ENCODE assay signal across 12 cellular contexts in genomic region chr12:5988088-5988487, GRCh38. TPM values are rescaled to one million over a fixed set of nuclear protein-coding genes. Genes with fewer than 3 reads are reported as not detected.
DNase-seq lines count a peak whose midpoint lies in the region; ATAC-seq and TF ChIP-seq lines count a peak whose summit lies in the region.
"Had no signal": no experiment of that assay in that cellular context is flagged by ENCODE, and none has a peak within 500 bp of the region (broad histone marks: within the 10 kb centered on the region; RNA-seq: fewer than 3 reads in every experiment).

No MANE protein-coding gene starts in this region.

- POLR2A ChIA-PET in activated CD4-positive, alpha-beta T cell treated with anti-CD3 and anti-CD28 coated beads, Interleukin-2, amount 10 ng/mL, durations not matched to agents 7 days and 5 days (lab: Charles Lee) = no interaction called here

- peaks cover 2% of the 10 kb centered on the region for H3K4me1 Mint-ChIP-seq in activated CD4-positive, alpha-beta T cell treated with anti-CD3 and anti-CD28 coated beads, Interleukin-2, amount 10 ng/mL, durations not matched to agents 24 days and 14 days
- H3K4me1 Mint-ChIP-seq in activated CD4-positive, alpha-beta T cell treated with anti-CD3 and anti-CD28 coated beads, Interleukin-2, amount 10 ng/mL, durations not matched to agents 7 days and 5 days = no peaks in the 10 kb centered on the region
- H3K4me1 Mint-ChIP-seq in mesothelial cell of epicardium = peaks cover 8% of the 10 kb centered on the region

- H3K4me3 Mint-ChIP-seq in activated CD4-positive, alpha-beta T cell treated with anti-CD3 and anti-CD28 coated beads, Interleukin-2, amount 10 ng/mL, durations not matched to agents 24 days and 14 days = no peak overlapping the region
- H3K4me3 Mint-ChIP-seq in activated CD4-positive, alpha-beta T cell treated with anti-CD3 and anti-CD28 coated beads, Interleukin-2, amount 10 ng/mL, durations not matched to agents 7 days and 5 days = no peak overlapping the region
- H3K4me3 Mint-ChIP-seq in mesothelial cell of epicardium = no peak overlapping the region
- H3K4me3 Mint-ChIP-seq: CD8-positive, alpha-beta T cell had no signal

- CTCF ChIA-PET in activated CD4-positive, alpha-beta T cell treated with anti-CD3 and anti-CD28 coated beads, Interleukin-2, amount 10 ng/mL, durations not matched to agents 7 days and 5 days (lab: Charles Lee) = interaction anchor here (0.8 to 3.8 kb wide), 8 partner anchors 9 to 297 kb away, joined by 3 to 26 read pairs (median 4); no protein-coding TSS in a partner anchor

- H3K27ac Mint-ChIP-seq in activated CD4-positive, alpha-beta T cell treated with anti-CD3 and anti-CD28 coated beads, Interleukin-2, amount 10 ng/mL, durations not matched to agents 24 days and 14 days = no peak overlapping the region
- H3K27ac Mint-ChIP-seq in activated CD4-positive, alpha-beta T cell treated with anti-CD3 and anti-CD28 coated beads, Interleukin-2, amount 10 ng/mL, durations not matched to agents 7 days and 5 days = no peak overlapping the region
- H3K27ac Mint-ChIP-seq in mesothelial cell of epicardium = no peak overlapping the region
- H3K27ac Mint-ChIP-seq: CD8-positive, alpha-beta T cell; IgD-negative memory B cell had no signal

- no peaks in the 10 kb centered on the region for H3K36me3 Mint-ChIP-seq in activated CD4-positive, alpha-beta T cell treated with anti-CD3 and anti-CD28 coated beads, Interleukin-2, amount 10 ng/mL, durations not matched to agents 24 days and 14 days (ENCODE audit: low read depth)
- H3K36me3 Mint-ChIP-seq in activated CD4-positive, alpha-beta T cell treated with anti-CD3 and anti-CD28 coated beads, Interleukin-2, amount 10 ng/mL, durations not matched to agents 7 days and 5 days (ENCODE audit: low read depth) = no peaks in the 10 kb centered on the region
- no peaks in the 10 kb centered on the region for H3K36me3 Mint-ChIP-seq in mesothelial cell of epicardium
- H3K36me3 Mint-ChIP-seq: CD8-positive, alpha-beta T cell; IgD-negative memory B cell had no signal

- H3K9me3 ChIP-seq in iPS-20b (ENCODE audit: insufficient read depth, low read depth, low read length) (no peaks in the 10 kb centered on the region), stomach smooth muscle (ENCODE audit: control insufficient read depth in 2 of 2, low read length in 2 of 2) (no peaks in the 10 kb centered on the region)
- H3K9me3 ChIP-seq: BLaER1 had no signal

- no peaks in the 10 kb centered on the region for H3K36me3 ChIP-seq in iPS-20b (ENCODE audit: insufficient read depth, low read depth, low read length)
- no peaks in the 10 kb centered on the region for H3K36me3 ChIP-seq in stomach smooth muscle (ENCODE audit: control insufficient read depth in 2 of 2, insufficient read depth in 2 of 2, low read length in 2 of 2)
- H3K36me3 ChIP-seq: BLaER1 had no signal

- DNase-seq in activated CD4-positive, alpha-beta T cell treated with anti-CD3 and anti-CD28 coated beads, Interleukin-2, amount 10 ng/mL, durations not matched to agents 24 days and 14 days = peak; percentile 51
- DNase-seq in activated CD4-positive, alpha-beta T cell treated with anti-CD3 and anti-CD28 coated beads, Interleukin-2, amount 10 ng/mL, durations not matched to agents 7 days and 5 days = no peak
- DNase-seq in NCI-H748 (lab: John Stamatoyannopoulos, UW; ENCODE audit: unreplicated experiment) (peak; percentile 61), mesothelial cell of epicardium (ENCODE audit: low spot score in 2 of 2, unreplicated experiment in 2 of 2) (no peak)
- DNase-seq in activated CD8-positive, alpha-beta memory T cell treated with anti-CD3 and anti-CD28 coated beads, Interleukin-2, amount 50 U/mL, for 48 hours = no peak
- DNase-seq: SHP77 treated with DMSO at 0.1 percent for 48 hours had no signal

- intact Hi-C loops in activated CD4-positive, alpha-beta T cell treated with anti-CD3 and anti-CD28 coated beads, Interleukin-2, amount 10 ng/mL, durations not matched to agents 24 days and 14 days (cut with micrococcal nuclease) = loop anchor here (1.0 kb wide), 2 partner anchors 52 to 297 kb away; no protein-coding TSS in a partner anchor

- peak overlapping the region; percentile 43; the same call in 1 of the 2 replicates for H3K9ac ChIP-seq in iPS-20b (ENCODE audit: low read depth, low read length)
- H3K9ac ChIP-seq in stomach smooth muscle (ENCODE audit: low read length in 2 of 2) = no peak overlapping the region
- H3K9ac ChIP-seq: BLaER1 had no signal

- no peak for TF ChIP-seq CTCF in mesothelial cell of epicardium (IDR thresholded peaks at IDR 0.05; ENCODE audit: unreplicated experiment)

- no peak overlapping the region for H3K4me3 ChIP-seq in iPS-20b (ENCODE audit: low read length)
- no peak overlapping the region for H3K4me3 ChIP-seq in stomach smooth muscle (ENCODE audit: low read length in 2 of 2)
- H3K4me3 ChIP-seq: BLaER1 had no signal

- peaks cover 13% of the 10 kb centered on the region; the same call in 1 of the 2 replicates for H3K4me1 ChIP-seq in iPS-20b (ENCODE audit: insufficient read depth, low read length)
- peaks cover 7% of the 10 kb centered on the region for H3K4me1 ChIP-seq in stomach smooth muscle (ENCODE audit: control insufficient read depth, insufficient read depth, low read length)

- no peaks in the 10 kb centered on the region for H3K9me3 Mint-ChIP-seq in activated CD4-positive, alpha-beta T cell treated with anti-CD3 and anti-CD28 coated beads, Interleukin-2, amount 10 ng/mL, durations not matched to agents 24 days and 14 days
- no peaks in the 10 kb centered on the region for H3K9me3 Mint-ChIP-seq in activated CD4-positive, alpha-beta T cell treated with anti-CD3 and anti-CD28 coated beads, Interleukin-2, amount 10 ng/mL, durations not matched to agents 7 days and 5 days
- H3K9me3 Mint-ChIP-seq in mesothelial cell of epicardium = no peaks in the 10 kb centered on the region
- H3K9me3 Mint-ChIP-seq: CD8-positive, alpha-beta T cell; IgD-negative memory B cell had no signal

- H3K27ac ChIP-seq in iPS-20b (ENCODE audit: low read length) (no peak overlapping the region), stomach smooth muscle (ENCODE audit: low read length) (peak overlapping the region; percentile 37)
- H3K27ac ChIP-seq: BLaER1 had no signal

- no peak for ATAC-seq in HG02798 (IDR thresholded peaks at IDR 0.05; ENCODE audit: poor library complexity, unreplicated experiment)

- peaks cover 3% of the 10 kb centered on the region for H3K27me3 Mint-ChIP-seq in activated CD4-positive, alpha-beta T cell treated with anti-CD3 and anti-CD28 coated beads, Interleukin-2, amount 10 ng/mL, durations not matched to agents 24 days and 14 days
- peaks cover 2% of the 10 kb centered on the region for H3K27me3 Mint-ChIP-seq in activated CD4-positive, alpha-beta T cell treated with anti-CD3 and anti-CD28 coated beads, Interleukin-2, amount 10 ng/mL, durations not matched to agents 7 days and 5 days
- no peaks in the 10 kb centered on the region for H3K27me3 Mint-ChIP-seq in mesothelial cell of epicardium (ENCODE audit: low read depth)

- H3K27me3 ChIP-seq in iPS-20b (ENCODE audit: insufficient read depth, low read length) = no peaks in the 10 kb centered on the region
- H3K27me3 ChIP-seq in stomach smooth muscle (ENCODE audit: control insufficient read depth in 1 of 2, insufficient read depth in 2 of 2, low read length in 2 of 2) = no peaks in the 10 kb centered on the region
- H3K27me3 ChIP-seq: BLaER1 had no signal

RNA-seq across cellular contexts. Expression of gene ANO2, which starts 43.0 kb away (rescaled TPM):
- not detected in 2 replicates for total RNA-seq in activated CD4-positive, alpha-beta T cell treated with anti-CD3 and anti-CD28 coated beads, Interleukin-2, amount 10 ng/mL, durations not matched to agents 24 days and 14 days
- not detected for total RNA-seq in activated CD4-positive, alpha-beta T cell treated with anti-CD3 and anti-CD28 coated beads, Interleukin-2, amount 10 ng/mL, durations not matched to agents 7 days and 5 days
- total RNA-seq in mesothelial cell of epicardium = 6.2 to 7.6 TPM (median 6.3 TPM) in 3 replicates
- total RNA-seq: CD8-positive, alpha-beta T cell had no signal

Comparison
In these comparisons a context has a peak if more than half of its experiments do, and no peak if none do; other contexts are left out.
1. DNase-seq: peak in activated CD4-positive, alpha-beta T cell treated with anti-CD3 and anti-CD28 coated beads, Interleukin-2, amount 10 ng/mL, durations not matched to agents 24 days and 14 days (single experiment) and NCI-H748 (single experiment); none in activated CD4-positive, alpha-beta T cell treated with anti-CD3 and anti-CD28 coated beads, Interleukin-2, amount 10 ng/mL, durations not matched to agents 7 days and 5 days (single experiment), mesothelial cell of epicardium (0 of 2) and activated CD8-positive, alpha-beta memory T cell treated with anti-CD3 and anti-CD28 coated beads, Interleukin-2, amount 50 U/mL, for 48 hours (single experiment).